ENCODE assay signal across 16 cellular contexts in the genomic region with DNA sequence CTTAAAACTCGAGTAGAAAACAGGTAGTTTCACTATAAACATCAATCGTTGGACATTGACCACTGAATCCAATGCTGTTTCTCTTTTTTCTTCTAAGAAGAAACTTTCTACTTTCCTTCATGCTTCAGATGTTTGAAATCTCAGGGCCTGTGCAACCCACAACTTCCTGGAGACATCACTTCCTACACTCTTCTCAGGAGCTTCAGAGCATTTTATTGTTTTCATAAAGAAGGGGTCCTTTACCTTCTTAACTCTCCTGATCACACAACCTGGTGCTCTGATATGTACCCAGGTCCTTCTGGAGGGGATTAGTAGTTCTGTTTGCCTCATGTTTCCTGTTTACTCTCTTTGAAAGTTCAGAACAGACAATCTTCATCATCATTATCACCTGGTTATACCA.
A peak's percentile ranks its signal among the peaks of the same experiment; 100 is the strongest.
DNase-seq lines count a peak whose midpoint lies in the region; ATAC-seq and TF ChIP-seq lines count a peak whose summit lies in the region.
"Had no signal": no experiment of that assay in that cellular context is flagged by ENCODE, and none has a peak within 500 bp of the region (broad histone marks: within the 10 kb centered on the region; RNA-seq: fewer than 3 reads in every experiment).

No MANE protein-coding gene starts in this region.

- POLR2A ChIA-PET in PC-9 (lab: Charles Lee; ENCODE audit: unreplicated experiment) = no interaction called here

- H3K27ac Mint-ChIP-seq in activated naive CD4-positive, alpha-beta T cell treated with anti-CD3 and anti-CD28 coated beads, Interleukin-2, amount 10 ng/mL, durations not matched to agents 7 days and 5 days = peak overlapping the region; percentile 93

- H3K79me2 ChIP-seq in SU-DHL-6 (ENCODE audit: insufficient read depth, low read length) (no peaks in the 10 kb centered on the region), PC-9 (ENCODE audit: low read depth) (no peaks in the 10 kb centered on the region)

- H3K27me3 ChIP-seq in SU-DHL-6 (ENCODE audit: low read length) (no peaks in the 10 kb centered on the region), PC-9 (ENCODE audit: insufficient read depth, low read depth) (no peaks in the 10 kb centered on the region)
- H3K27me3 ChIP-seq: cardiac muscle cell, foreskin keratinocyte had no signal

- no peaks in the 10 kb centered on the region for H3K9me2 ChIP-seq in SU-DHL-6 (replicated peaks; ENCODE audit: insufficient read depth, low read length)
- no peaks in the 10 kb centered on the region for H3K9me2 ChIP-seq in PC-9 (ENCODE audit: insufficient read depth)

- ATAC-seq in GM19324 (IDR thresholded peaks at IDR 0.05; ENCODE audit: low FRiP score, unreplicated experiment) = no peak
- ATAC-seq: foreskin keratinocyte, lower lobe of right lung had no signal

- H3K9me3 ChIP-seq in SU-DHL-6 (ENCODE audit: insufficient read depth, low read length) (no peaks in the 10 kb centered on the region), PC-9 (ENCODE audit: insufficient read depth, low read depth) (no peaks in the 10 kb centered on the region)
- H3K9me3 ChIP-seq: lower lobe of right lung, thoracic aorta had no signal

- H3K4me3 ChIP-seq in SU-DHL-6 (ENCODE audit: insufficient read depth, low read length, poor library complexity, severe bottlenecking) (no peak overlapping the region), PC-9 (no peak overlapping the region)
- H3K4me3 ChIP-seq: cardiac muscle cell, GM23248, lower lobe of right lung, thoracic aorta had no signal

- intact Hi-C loops in PC-9 (cut with micrococcal nuclease; ENCODE audit: unreplicated experiment) = no loop called here

- H3K36me3 ChIP-seq in SU-DHL-6 (ENCODE audit: low read length) (no peaks in the 10 kb centered on the region), PC-9 (ENCODE audit: low read depth) (no peaks in the 10 kb centered on the region)
- H3K36me3 ChIP-seq: cardiac muscle cell, lower lobe of right lung, thoracic aorta had no signal

- H3K27me3 Mint-ChIP-seq in activated naive CD4-positive, alpha-beta T cell treated with anti-CD3 and anti-CD28 coated beads, Interleukin-2, amount 10 ng/mL, durations not matched to agents 7 days and 5 days = no peaks in the 10 kb centered on the region

- H3K36me3 Mint-ChIP-seq in activated naive CD4-positive, alpha-beta T cell treated with anti-CD3 and anti-CD28 coated beads, Interleukin-2, amount 10 ng/mL, durations not matched to agents 7 days and 5 days = peaks cover 7% of the 10 kb centered on the region

- peaks cover 65% of the 10 kb centered on the region for H3K4me1 Mint-ChIP-seq in activated naive CD4-positive, alpha-beta T cell treated with anti-CD3 and anti-CD28 coated beads, Interleukin-2, amount 10 ng/mL, durations not matched to agents 7 days and 5 days

- H3K27ac ChIP-seq in SU-DHL-6 (ENCODE audit: low read depth, low read length) = no peak overlapping the region
- no peak overlapping the region for H3K27ac ChIP-seq in PC-9
- H3K27ac ChIP-seq: cardiac muscle cell, foreskin keratinocyte, GM23248, lower lobe of right lung, thoracic aorta had no signal

- H4K20me1 ChIP-seq in SU-DHL-6 (ENCODE audit: low read depth, low read length) (no peaks in the 10 kb centered on the region), PC-9 (ENCODE audit: insufficient read depth) (no peaks in the 10 kb centered on the region)

- H3K4me2 ChIP-seq in SU-DHL-6 (ENCODE audit: low read depth, low read length, poor library complexity, severe bottlenecking) (no peak overlapping the region), PC-9 (no peak overlapping the region)

- no peak overlapping the region for H3K9ac ChIP-seq in SU-DHL-6 (ENCODE audit: low read length)
- H3K9ac ChIP-seq: GM23248 had no signal

- DNase-seq in activated naive CD4-positive, alpha-beta T cell treated with anti-CD3 and anti-CD28 coated beads, Interleukin-2, amount 10 ng/mL, durations not matched to agents 7 days and 5 days = peak; percentile 39
- DNase-seq in activated naive CD4-positive, alpha-beta T cell treated with Interleukin-2 at 50 U/mL for 16 hours = no peak
- peak; percentile 16 for DNase-seq in central memory CD4-positive, alpha-beta T cell
- no peak for DNase-seq in ecto neural progenitor cell (ENCODE audit: low spot score)
- no peak for DNase-seq in PC-9
- DNase-seq in NCI-H1092 (lab: John Stamatoyannopoulos, UW) = no peak
- DNase-seq: activated CD4-positive, alpha-beta T cell treated with anti-CD3 and anti-CD28 coated beads, Interleukin-2, amount 50 U/mL, for 4 hours; DMS 273 treated with DMSO at 0.1 percent for 48 hours; foreskin keratinocyte; GM23248; lower lobe of right lung; NCI-H774 had no signal

- H3F3A ChIP-seq in SU-DHL-6 (ENCODE audit: insufficient read depth) = no peaks in the 10 kb centered on the region
- H3F3A ChIP-seq in PC-9 (ENCODE audit: insufficient read depth, low read depth) = no peaks in the 10 kb centered on the region

- H2AFZ ChIP-seq in SU-DHL-6 (ENCODE audit: low read depth, low read length, severe bottlenecking) = peak overlapping the region; percentile 7
- no peak overlapping the region for H2AFZ ChIP-seq in PC-9
- H2AFZ ChIP-seq: GM23248 had no signal

- H3K4me3 Mint-ChIP-seq in activated naive CD4-positive, alpha-beta T cell treated with anti-CD3 and anti-CD28 coated beads, Interleukin-2, amount 10 ng/mL, durations not matched to agents 7 days and 5 days = no peak overlapping the region

- CTCF ChIA-PET in activated naive CD4-positive, alpha-beta T cell treated with anti-CD3 and anti-CD28 coated beads, Interleukin-2, amount 10 ng/mL, durations not matched to agents 7 days and 5 days (lab: Charles Lee) = no interaction called here
- CTCF ChIA-PET in PC-9 (lab: Charles Lee) = no interaction called here

- TF ChIP-seq CTCF in SU-DHL-6 (IDR thresholded peaks at IDR 0.05; ENCODE audit: insufficient read depth, low read length, poor library complexity, severe bottlenecking) (no peak), PC-9 (conservative IDR thresholded peaks at IDR 0.05) (no peak)

- BruUV-seq in PC-9 (replicated peaks; lab: Mats Ljungman, UMichigan) = no TSS peak

- peaks cover 4% of the 10 kb centered on the region for H3K9me3 Mint-ChIP-seq in activated naive CD4-positive, alpha-beta T cell treated with anti-CD3 and anti-CD28 coated beads, Interleukin-2, amount 10 ng/mL, durations not matched to agents 7 days and 5 days

- no peaks in the 10 kb centered on the region for H3K4me1 ChIP-seq in PC-9 (replicated peaks; ENCODE audit: insufficient read depth)
- H3K4me1 ChIP-seq: lower lobe of right lung had no signal

Comparison
In these comparisons a context has a peak if more than half of its experiments do, and no peak if none do; other contexts are left out.
1. DNase-seq: peak in activated naive CD4-positive, alpha-beta T cell treated with anti-CD3 and anti-CD28 coated beads, Interleukin-2, amount 10 ng/mL, durations not matched to agents 7 days and 5 days (single experiment) and central memory CD4-positive, alpha-beta T cell (single experiment); none in activated naive CD4-positive, alpha-beta T cell treated with Interleukin-2 at 50 U/mL for 16 hours (single experiment), ecto neural progenitor cell (single experiment), PC-9 (0 of 2) and NCI-H1092 (single experiment).